9 cellular contexts compared by ENCODE assay signal in genomic region chr20:36017034-36017951, GRCh38. TPM values are rescaled to one million over a fixed set of nuclear protein-coding genes. Genes with fewer than 3 reads are reported as not detected.
DNase-seq lines count a peak whose midpoint lies in the region; ATAC-seq and TF ChIP-seq lines count a peak whose summit lies in the region.
"Had no signal": no experiment of that assay in that cellular context is flagged by ENCODE, and none has a peak within 500 bp of the region (broad histone marks: within the 10 kb centered on the region; RNA-seq: fewer than 3 reads in every experiment).

No MANE protein-coding gene starts in this region.

- peaks cover 16% of the 10 kb centered on the region for H3K4me1 Mint-ChIP-seq in mesothelial cell of epicardium

- H3K27me3 ChIP-seq in ACC112 (ENCODE audit: insufficient read depth, low read length) (no peaks in the 10 kb centered on the region), duodenal mucosa (ENCODE audit: control insufficient read depth in 1 of 2, insufficient read depth in 2 of 2, low read length in 2 of 2) (no peaks in the 10 kb centered on the region)

- H3K36me3 Mint-ChIP-seq in mesothelial cell of epicardium, result no peaks in the 10 kb centered on the region

- H3K4me3 ChIP-seq in ACC112 (ENCODE audit: low read depth, low read length), result no peak overlapping the region
- H3K4me3 ChIP-seq in duodenal mucosa (ENCODE audit: low read depth in 1 of 2, low read length in 2 of 2), result no peak overlapping the region

- H3K4me1 ChIP-seq in ACC112 (ENCODE audit: control insufficient read depth, insufficient read depth, low read length, unreplicated experiment) (peaks cover 15% of the 10 kb centered on the region), duodenal mucosa (ENCODE audit: control insufficient read depth in 1 of 2, insufficient read depth in 2 of 2, low read length in 2 of 2) (peaks cover 0 to 8% of the 10 kb centered on the region in 2 donors)

- H3K4me3 Mint-ChIP-seq in mesothelial cell of epicardium, result no peak overlapping the region

- no peaks in the 10 kb centered on the region for H3K79me2 ChIP-seq in ACC112 (ENCODE audit: control insufficient read depth, insufficient read depth, low read length, unreplicated experiment)

- ATAC-seq in HG02798 (IDR thresholded peaks at IDR 0.05; ENCODE audit: poor library complexity, unreplicated experiment), result no peak

- H3K9ac ChIP-seq in duodenal mucosa (ENCODE audit: low read depth in 1 of 2, low read length in 2 of 2), result no peak overlapping the region

- H3K9me3 ChIP-seq in duodenal mucosa (ENCODE audit: control insufficient read depth in 1 of 2, low read length in 2 of 2), result no peaks in the 10 kb centered on the region

- peak overlapping the region; percentile 86 for H3K27ac Mint-ChIP-seq in mesothelial cell of epicardium

- TF ChIP-seq CTCF in mesothelial cell of epicardium (IDR thresholded peaks at IDR 0.05; ENCODE audit: unreplicated experiment), result no peak

- peak overlapping the region; percentile 83 for H2AFZ ChIP-seq in ACC112 (ENCODE audit: low read length, unreplicated experiment)

- DNase-seq in LHCN-M2 (ENCODE audit: low read depth) (peak; percentile 40), mesothelial cell of epicardium (ENCODE audit: low spot score in 2 of 2, unreplicated experiment in 2 of 2) (peak in 1 of 2 experiments; percentile 46), NCI-H446 (lab: John Stamatoyannopoulos, UW) (no peak), COLO668 (lab: John Stamatoyannopoulos, UW; ENCODE audit: unreplicated experiment) (no peak), DMS 273 (lab: John Stamatoyannopoulos, UW; ENCODE audit: unreplicated experiment) (no peak)
- DNase-seq: activated T-cell treated with anti-CD3 and anti-CD28 coated beads for 4 hours had no signal

- 0 out of 2 replicates have a peak overlapping the region, but pooled peaks have one; percentile 19 for H3K27ac ChIP-seq in ACC112 (ENCODE audit: low read depth, low read length)
- H3K27ac ChIP-seq in duodenal mucosa (ENCODE audit: low read depth, low read length), result peak overlapping the region; percentile 10

- H3K36me3 ChIP-seq in ACC112 (ENCODE audit: insufficient read depth, low read length), result no peaks in the 10 kb centered on the region
- no peaks in the 10 kb centered on the region for H3K36me3 ChIP-seq in duodenal mucosa (ENCODE audit: control insufficient read depth in 1 of 2, insufficient read depth in 2 of 2, low read length in 2 of 2)

- no peaks in the 10 kb centered on the region for H3K27me3 Mint-ChIP-seq in mesothelial cell of epicardium (ENCODE audit: low read depth)

- H3K9me3 Mint-ChIP-seq in mesothelial cell of epicardium, result no peaks in the 10 kb centered on the region

RNA-seq across cellular contexts. Expression of gene CNBD2, which starts 48.9 kb away (rescaled TPM):
- 1.4 TPM in 2 replicates for total RNA-seq in LHCN-M2 (2014; rRNA removed)
- polyA plus RNA-seq in LHCN-M2 (2012), result 1.8 TPM
- 3.5 to 4.7 TPM (median 3.7 TPM) in 3 replicates for total RNA-seq in mesothelial cell of epicardium
